8 cellular contexts compared by ENCODE assay signal in the genomic region with DNA sequence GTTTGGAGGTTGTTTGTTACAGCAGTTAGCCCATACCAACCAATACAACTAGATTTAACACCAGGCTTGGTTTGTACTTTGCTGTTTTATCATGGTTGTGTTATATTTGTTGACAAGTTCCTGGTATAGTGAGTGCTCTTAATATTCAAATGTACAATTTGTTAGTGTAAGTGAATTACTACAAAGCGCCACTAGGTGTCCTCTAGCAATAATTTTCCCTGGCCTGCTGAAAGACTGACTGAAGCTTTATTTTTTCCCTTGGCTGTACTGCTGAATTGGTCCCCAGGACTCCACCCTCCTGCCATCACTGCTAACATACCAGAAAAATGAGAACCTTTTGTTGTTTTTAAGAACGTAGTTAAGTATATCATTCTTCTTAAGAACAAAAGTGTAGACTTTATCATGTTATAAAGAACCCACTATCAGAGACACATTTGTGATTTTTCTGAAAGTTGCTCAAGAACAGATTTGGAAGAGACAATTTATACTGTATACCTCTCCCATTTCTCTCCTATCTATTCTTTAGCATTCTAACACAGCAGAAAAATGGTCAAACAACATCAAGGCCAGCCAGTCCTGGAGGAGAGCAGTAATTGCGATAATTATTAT.
DNase-seq lines count a peak whose midpoint lies in the region; ATAC-seq and TF ChIP-seq lines count a peak whose summit lies in the region.

No MANE protein-coding gene starts in this region.

- H3K14ac ChIP-seq in neuronal stem cell (ENCODE audit: low read length): no peak overlapping the region

- H4K8ac ChIP-seq in neuronal stem cell (ENCODE audit: low read depth, low read length): no peak overlapping the region

- no peak overlapping the region for H3K4ac ChIP-seq in neuronal stem cell (ENCODE audit: low read length)

- DNase-seq in AG09309 (ENCODE audit: low read depth) (peak; percentile 34), NCI-H2029 treated with DMSO at 0.1 percent for 48 hours (lab: John Stamatoyannopoulos, UW) (peak; percentile 42), cardiac muscle cell (ENCODE audit: low read depth in 1 of 2, low spot score in 1 of 2) (peak; percentile 66 to 75), gastrocnemius medialis (no peak), neuronal stem cell (ENCODE audit: low spot score) (no peak)

- no peak overlapping the region for H2BK15ac ChIP-seq in neuronal stem cell (ENCODE audit: low read length)

- WGBS in neuronal stem cell (ENCODE audit: extremely low coverage in 2 of 2, insufficient read length in 2 of 2, insufficient replicate concordance in 1 of 2), 2 donors: no CpG with 5 or more reads among the region's 3 CpGs

- no peaks in the 10 kb centered on the region for H3K79me1 ChIP-seq in neuronal stem cell (ENCODE audit: low read depth, low read length)

- no peak overlapping the region for H2BK12ac ChIP-seq in neuronal stem cell (ENCODE audit: low read length)

- intact Hi-C loops in gastrocnemius medialis (cut with DNase I; ENCODE audit: low total_unique reads): loop anchor here (5.0 kb wide), 1 partner anchor 244 kb away; no protein-coding TSS in a partner anchor

- no peaks in the 10 kb centered on the region for H3K4me1 ChIP-seq in cardiac muscle cell (ENCODE audit: low read depth)
- no peaks in the 10 kb centered on the region for H3K4me1 ChIP-seq in gastrocnemius medialis
- H3K4me1 ChIP-seq in neuronal stem cell (ENCODE audit: control insufficient read depth in 2 of 2, insufficient read depth in 1 of 2, low read depth in 1 of 2, low read length in 2 of 2): peaks cover 0 to 2% of the 10 kb centered on the region in 2 donors

- no peak overlapping the region for H3K23ac ChIP-seq in neuronal stem cell (ENCODE audit: low read depth, low read length, poor library complexity)

- H4K91ac ChIP-seq in neuronal stem cell (ENCODE audit: low read depth, low read length, poor library complexity): no peak overlapping the region

- in situ Hi-C loops in gastrocnemius medialis (cut with MboI; ENCODE audit: low sequenced_read_pairs in 4 of 4): loop anchor here in 1 of 4 donors (10.0 kb wide), 1 partner anchor 241 kb away; no protein-coding TSS in a partner anchor

- H3K9ac ChIP-seq in neuronal stem cell (ENCODE audit: low read depth, low read length, poor library complexity): no peak overlapping the region

- no peak overlapping the region for H3K4me3 ChIP-seq in AG09309 (ENCODE audit: control insufficient read depth, low read depth, low read length)
- H3K4me3 ChIP-seq in cardiac muscle cell: no peak overlapping the region
- H3K4me3 ChIP-seq in gastrocnemius medialis: no peak overlapping the region
- H3K4me3 ChIP-seq in neuronal stem cell (ENCODE audit: low read length in 2 of 2): no peak overlapping the region

- H3K9me3 ChIP-seq in cardiac muscle cell (ENCODE audit: low read depth) (no peaks in the 10 kb centered on the region), gastrocnemius medialis (no peaks in the 10 kb centered on the region), neuronal stem cell (replicated peaks in 1 of 2; ENCODE audit: control insufficient read depth in 2 of 2, insufficient read depth in 1 of 2, low read depth in 1 of 2, low read length in 2 of 2) (no peaks in the 10 kb centered on the region)

- ATAC-seq in HG02884 (IDR thresholded peaks at IDR 0.05; ENCODE audit: unreplicated experiment): peak; percentile 83
- peak in 1 of 2 donors; percentile 39 for ATAC-seq in gastrocnemius medialis

- TF ChIP-seq CTCF in AG09309 (IDR thresholded peaks at IDR 0.05; ENCODE audit: control insufficient read depth, insufficient read depth, low read depth, low read length, missing control alignments) (peak; percentile 64), GM12874 (IDR thresholded peaks at IDR 0.05; ENCODE audit: insufficient read depth, low read depth, low read length) (peak; percentile 58), VCaP (conservative IDR thresholded peaks at IDR 0.05) (peak; percentile 84), cardiac muscle cell (IDR thresholded peaks at IDR 0.05; ENCODE audit: low read depth, low read length) (peak; percentile 70), gastrocnemius medialis (IDR thresholded peaks at IDR 0.05 in 4 of 5, conservative IDR thresholded peaks at IDR 0.05 in 1 of 5) (peak; percentile 39 to 59 (median 43))

- H3K27ac ChIP-seq in VCaP (no peak overlapping the region), cardiac muscle cell (no peak overlapping the region), gastrocnemius medialis (no peak overlapping the region), neuronal stem cell (replicated peaks; ENCODE audit: low read length) (no peak overlapping the region)

- H3K18ac ChIP-seq in neuronal stem cell (ENCODE audit: low read length): no peak overlapping the region

- H3K4me2 ChIP-seq in neuronal stem cell (ENCODE audit: insufficient read depth, low read length, poor library complexity, severe bottlenecking): no peak overlapping the region

- H2BK120ac ChIP-seq in neuronal stem cell (ENCODE audit: low read depth, low read length): no peak overlapping the region

- no peaks in the 10 kb centered on the region for H3K27me3 ChIP-seq in cardiac muscle cell
- H3K27me3 ChIP-seq in gastrocnemius medialis: no peaks in the 10 kb centered on the region
- no peaks in the 10 kb centered on the region for H3K27me3 ChIP-seq in neuronal stem cell (ENCODE audit: control insufficient read depth in 3 of 3, insufficient read depth in 3 of 3, low read depth in 1 of 3, low read length in 3 of 3)

- H2AFZ ChIP-seq in neuronal stem cell (ENCODE audit: low read length): no peak overlapping the region

- no peak overlapping the region for H2BK5ac ChIP-seq in neuronal stem cell (ENCODE audit: low read length)

- no peak overlapping the region for H2AK5ac ChIP-seq in neuronal stem cell (ENCODE audit: low read depth, low read length)

- H3K36me3 ChIP-seq in cardiac muscle cell (no peaks in the 10 kb centered on the region), gastrocnemius medialis (no peaks in the 10 kb centered on the region), neuronal stem cell (replicated peaks in 1 of 2; ENCODE audit: control insufficient read depth in 2 of 2, insufficient read depth in 2 of 2, low read length in 2 of 2) (no peaks in the 10 kb centered on the region)

- TF ChIP-seq POLR2A in gastrocnemius medialis (IDR thresholded peaks at IDR 0.05): no peak

Comparison
In these comparisons a context has a peak if more than half of its experiments do, and no peak if none do; other contexts are left out.
1. DNase-seq: peak in AG09309 (single experiment), NCI-H2029 treated with DMSO at 0.1 percent for 48 hours (single experiment) and cardiac muscle cell (2 of 2); none in gastrocnemius medialis (0 of 2) and neuronal stem cell (single experiment).
2. Peak in every context shown above with its lines, with median percentiles within 50 percentile points of each other: CTCF ChIP-seq.